Comparison of ENCODE assay signal across 9 cellular contexts in the genomic region with DNA sequence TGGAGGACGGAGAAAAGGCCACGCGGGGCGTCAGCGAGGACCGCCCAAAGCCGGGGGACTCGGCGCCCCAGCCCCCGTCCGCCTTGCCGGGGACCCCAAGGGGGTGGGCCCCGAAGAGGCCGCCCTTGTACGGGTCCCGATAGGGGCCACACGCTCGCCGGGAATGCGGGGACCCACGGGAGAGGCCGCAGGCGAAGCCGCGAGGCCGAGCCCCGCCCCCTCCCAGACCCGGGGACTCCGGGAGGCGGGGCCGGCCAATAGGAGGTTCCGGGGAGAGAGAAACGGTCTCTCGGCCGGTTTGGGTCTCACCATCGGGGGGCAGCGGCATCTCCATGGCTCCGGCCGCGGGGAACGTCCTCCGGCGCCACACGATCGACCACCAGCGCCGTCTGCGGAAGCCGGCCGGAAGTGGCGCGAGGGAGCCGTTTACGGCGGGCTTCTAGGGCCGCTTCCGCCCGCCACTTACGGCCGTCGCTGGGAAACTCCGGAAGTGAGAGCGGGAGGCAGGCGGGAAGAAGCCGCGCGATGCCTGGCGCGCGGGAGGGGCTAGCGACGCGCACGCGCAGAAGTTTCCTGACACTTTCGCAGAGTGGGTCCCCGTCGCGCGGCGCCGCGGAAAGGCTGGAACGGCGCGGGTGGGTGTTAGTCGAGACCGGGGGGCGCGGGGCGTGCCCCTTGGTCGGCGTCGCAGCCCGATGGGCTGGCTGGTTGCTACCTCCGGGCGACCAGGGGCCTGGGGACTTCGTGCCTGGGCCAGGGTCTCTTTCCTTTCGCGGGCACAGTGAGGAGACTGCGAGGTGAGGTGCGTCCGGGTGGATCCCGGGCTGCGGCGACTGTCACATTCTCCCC. TPM values are rescaled to one million over a fixed set of nuclear protein-coding genes. Genes with fewer than 3 reads are reported as not detected.
A peak's percentile ranks its signal among the peaks of the same experiment; 100 is the strongest.
DNase-seq lines count a peak whose midpoint lies in the region; ATAC-seq, FAIRE-seq and TF ChIP-seq lines count a peak whose summit lies in the region.
"Had no signal": no experiment of that assay in that cellular context is flagged by ENCODE, and none has a peak within 500 bp of the region (broad histone marks: within the 10 kb centered on the region; RNA-seq: fewer than 3 reads in every experiment).

A gene with protein sequence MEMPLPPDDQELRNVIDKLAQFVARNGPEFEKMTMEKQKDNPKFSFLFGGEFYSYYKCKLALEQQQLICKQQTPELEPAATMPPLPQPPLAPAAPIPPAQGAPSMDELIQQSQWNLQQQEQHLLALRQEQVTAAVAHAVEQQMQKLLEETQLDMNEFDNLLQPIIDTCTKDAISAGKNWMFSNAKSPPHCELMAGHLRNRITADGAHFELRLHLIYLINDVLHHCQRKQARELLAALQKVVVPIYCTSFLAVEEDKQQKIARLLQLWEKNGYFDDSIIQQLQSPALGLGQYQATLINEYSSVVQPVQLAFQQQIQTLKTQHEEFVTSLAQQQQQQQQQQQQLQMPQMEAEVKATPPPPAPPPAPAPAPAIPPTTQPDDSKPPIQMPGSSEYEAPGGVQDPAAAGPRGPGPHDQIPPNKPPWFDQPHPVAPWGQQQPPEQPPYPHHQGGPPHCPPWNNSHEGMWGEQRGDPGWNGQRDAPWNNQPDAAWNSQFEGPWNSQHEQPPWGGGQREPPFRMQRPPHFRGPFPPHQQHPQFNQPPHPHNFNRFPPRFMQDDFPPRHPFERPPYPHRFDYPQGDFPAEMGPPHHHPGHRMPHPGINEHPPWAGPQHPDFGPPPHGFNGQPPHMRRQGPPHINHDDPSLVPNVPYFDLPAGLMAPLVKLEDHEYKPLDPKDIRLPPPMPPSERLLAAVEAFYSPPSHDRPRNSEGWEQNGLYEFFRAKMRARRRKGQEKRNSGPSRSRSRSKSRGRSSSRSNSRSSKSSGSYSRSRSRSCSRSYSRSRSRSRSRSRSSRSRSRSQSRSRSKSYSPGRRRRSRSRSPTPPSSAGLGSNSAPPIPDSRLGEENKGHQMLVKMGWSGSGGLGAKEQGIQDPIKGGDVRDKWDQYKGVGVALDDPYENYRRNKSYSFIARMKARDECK (minus strand): TSS at position 393 of the 849 bp plus-strand sequence. CDS start 59 bp downstream, at position 334.

- H3K4me3 ChIP-seq in kidney (ENCODE audit: low read length in 2 of 2) = peak within 1 kb of the TSS; percentile 94 to 96

- H3K9me3 ChIP-seq in kidney (ENCODE audit: control insufficient read depth in 1 of 2, low read length in 2 of 2) = no peaks in the 10 kb centered on the region

- TF ChIP-seq POLR2A in GM19193 (IDR thresholded peaks at IDR 0.05; ENCODE audit: extremely low read depth, insufficient read depth, insufficient read length) = peak; percentile 91

- FAIRE-seq in kidney (lab: Jason Lieb, UNC) = no peak
- FAIRE-seq: endometrium had no signal

- TF ChIP-seq CTCF in kidney (IDR thresholded peaks at IDR 0.05; ENCODE audit: borderline replicate concordance, extremely low read depth, insufficient read depth) = peak; percentile 4

- peaks cover 2 to 15% of the 10 kb centered on the region in 2 donors for H3K36me3 ChIP-seq in kidney (ENCODE audit: control insufficient read depth in 1 of 2, insufficient read depth in 2 of 2, low read length in 2 of 2)

- DNase-seq in AML-193 (lab: John Stamatoyannopoulos, UW) (peak; percentile 85 to 90), NCI-H510A (lab: John Stamatoyannopoulos, UW) (peak; percentile 87), cerebellar nuclear complex (lab: John Stamatoyannopoulos, UW) (peak; percentile 38 to 74), kidney (peak; percentile 98)
- peak; percentile 91 for DNase-seq in activated CD4-positive, alpha-beta T cell treated with anti-CD3 and anti-CD28 coated beads for 1 hour
- peak; percentile 89 to 90 for DNase-seq in stimulated activated CD4-positive, alpha-beta T cell treated with anti-CD3 and anti-CD28 coated beads, Interleukin-15, amount 100 ng/mL, for 1 hour (ENCODE audit: low read depth in 1 of 2, low spot score in 1 of 2)

- peak within 1 kb of the TSS; percentile 95 for H3K9ac ChIP-seq in kidney (ENCODE audit: low read length in 2 of 2)

- intact Hi-C loops in kidney (cut with DNase I) = no loop called here

- ATAC-seq in HG03432 (IDR thresholded peaks at IDR 0.05; ENCODE audit: unreplicated experiment) = peak; percentile 77

- peaks cover 11 to 15% of the 10 kb centered on the region in 2 donors for H3K4me1 ChIP-seq in kidney (ENCODE audit: control insufficient read depth in 1 of 2, insufficient read depth in 1 of 2, low read depth in 1 of 2, low read length in 2 of 2)

- peak within 1 kb of the TSS; percentile 11 to 76 for H3K27ac ChIP-seq in kidney (ENCODE audit: low read depth in 2 of 2, low read length in 2 of 2)

RNA-seq across cellular contexts. Expression of the gene that starts here (rescaled TPM):
- total RNA-seq in kidney = 37.2 TPM
- 14.6 TPM for polyA plus RNA-seq in kidney (ENCODE audit: insufficient read depth, low read depth, low replicate concordance)

Comparison
In these comparisons a context has a peak if more than half of its experiments do, and no peak if none do; other contexts are left out.
1. Peak in every context shown above with its lines: DNase-seq, ATAC-seq, H3K4me3 ChIP-seq and H3K27ac ChIP-seq.